25 cellular contexts compared by ENCODE assay signal in genomic region chr10:133422223-133422820, GRCh38. TPM values are rescaled to one million over a fixed set of nuclear protein-coding genes. Genes with fewer than 3 reads are reported as not detected.
DNase-seq lines count a peak whose midpoint lies in the region; ATAC-seq lines count a peak whose summit lies in the region.
"Had no signal": no experiment of that assay in that cellular context is flagged by ENCODE, and none has a peak within 500 bp of the region (broad histone marks: within the 10 kb centered on the region; RNA-seq: fewer than 3 reads in every experiment).

No MANE protein-coding gene starts in this region.

- DNase-seq in stimulated activated naive CD8-positive, alpha-beta T cell treated with anti-CD3 and anti-CD28 coated beads, Interleukin-15, amount 100 ng/mL, for 72 hours, result no peak
- peak; percentile 47 for DNase-seq in ecto neural progenitor cell (ENCODE audit: low spot score)
- no peak for DNase-seq in naive thymus-derived CD8-positive, alpha-beta T cell
- DNase-seq in AG20443 (ENCODE audit: low spot score), result no peak
- DNase-seq: activated CD8-positive, alpha-beta memory T cell treated with anti-CD3 and anti-CD28 coated beads for 24 hours; brain microvascular endothelial cell; colonic mucosa; DMS53; glutamatergic neuron; left colon; NCI-H2029; NCI-H510A treated with DMSO at 0.1 percent for 48 hours; occipital lobe; T-cell; thyroid gland had no signal

- H3K9me3 Mint-ChIP-seq in stimulated activated naive CD8-positive, alpha-beta T cell treated with anti-CD3 and anti-CD28 coated beads, Interleukin-15, Interleukin-2, amounts not matched to agents 100 ng/mL and 50 ng/mL, for 24 hours, result no peaks in the 10 kb centered on the region
- H3K9me3 Mint-ChIP-seq in stimulated activated naive CD8-positive, alpha-beta T cell treated with anti-CD3 and anti-CD28 coated beads, Interleukin-15, amount 100 ng/mL, for 72 hours, result no peaks in the 10 kb centered on the region
- H3K9me3 Mint-ChIP-seq in naive thymus-derived CD8-positive, alpha-beta T cell, result no peaks in the 10 kb centered on the region
- H3K9me3 Mint-ChIP-seq: CD4-positive, alpha-beta memory T cell; T-cell had no signal

- peaks cover 6% of the 10 kb centered on the region for H3K4me1 Mint-ChIP-seq in stimulated activated naive CD8-positive, alpha-beta T cell treated with anti-CD3 and anti-CD28 coated beads, Interleukin-15, Interleukin-2, amounts not matched to agents 100 ng/mL and 50 ng/mL, for 24 hours (ENCODE audit: low read depth)
- peaks cover 13% of the 10 kb centered on the region for H3K4me1 Mint-ChIP-seq in stimulated activated naive CD8-positive, alpha-beta T cell treated with anti-CD3 and anti-CD28 coated beads, Interleukin-15, amount 100 ng/mL, for 72 hours
- H3K4me1 Mint-ChIP-seq in naive thymus-derived CD8-positive, alpha-beta T cell, result peaks cover 2 to 9% (median 4%) of the 10 kb centered on the region in 4 donors

- H3K27me3 Mint-ChIP-seq in stimulated activated naive CD8-positive, alpha-beta T cell treated with anti-CD3 and anti-CD28 coated beads, Interleukin-15, Interleukin-2, amounts not matched to agents 100 ng/mL and 50 ng/mL, for 24 hours, result no peaks in the 10 kb centered on the region
- H3K27me3 Mint-ChIP-seq in stimulated activated naive CD8-positive, alpha-beta T cell treated with anti-CD3 and anti-CD28 coated beads, Interleukin-15, amount 100 ng/mL, for 72 hours, result peaks cover 18% of the 10 kb centered on the region
- H3K27me3 Mint-ChIP-seq in naive thymus-derived CD8-positive, alpha-beta T cell, result peaks cover 0 to 2% (median 0%) of the 10 kb centered on the region in 5 donors
- H3K27me3 Mint-ChIP-seq: activated naive CD8-positive, alpha-beta T cell had no signal

- POLR2A ChIA-PET in naive thymus-derived CD8-positive, alpha-beta T cell (lab: Charles Lee), result no interaction called here

- H3K27ac Mint-ChIP-seq in stimulated activated naive CD8-positive, alpha-beta T cell treated with anti-CD3 and anti-CD28 coated beads, Interleukin-15, Interleukin-2, amounts not matched to agents 100 ng/mL and 50 ng/mL, for 24 hours, result no peak overlapping the region
- H3K27ac Mint-ChIP-seq in stimulated activated naive CD8-positive, alpha-beta T cell treated with anti-CD3 and anti-CD28 coated beads, Interleukin-15, amount 100 ng/mL, for 72 hours, result peak overlapping the region in 1 of 2 donors; percentile 59
- no peak overlapping the region for H3K27ac Mint-ChIP-seq in naive thymus-derived CD8-positive, alpha-beta T cell
- H3K27ac Mint-ChIP-seq: activated naive CD8-positive, alpha-beta T cell; CD4-positive, alpha-beta memory T cell; T-cell had no signal

- H3K36me3 Mint-ChIP-seq in stimulated activated naive CD8-positive, alpha-beta T cell treated with anti-CD3 and anti-CD28 coated beads, Interleukin-15, Interleukin-2, amounts not matched to agents 100 ng/mL and 50 ng/mL, for 24 hours (ENCODE audit: low read depth), result peaks cover 12% of the 10 kb centered on the region
- H3K36me3 Mint-ChIP-seq in naive thymus-derived CD8-positive, alpha-beta T cell, result peaks cover 0 to 18% (median 0%) of the 10 kb centered on the region in 3 donors
- H3K36me3 Mint-ChIP-seq: activated naive CD8-positive, alpha-beta T cell had no signal

- ATAC-seq in stimulated activated naive CD8-positive, alpha-beta T cell treated with anti-CD3 and anti-CD28 coated beads, Interleukin-15, amount 100 ng/mL, for 72 hours, result no peak
- no peak for ATAC-seq in naive thymus-derived CD8-positive, alpha-beta T cell
- ATAC-seq in GM18498 (IDR thresholded peaks at IDR 0.05; ENCODE audit: unreplicated experiment) (no peak), HG03460 (IDR thresholded peaks at IDR 0.05; ENCODE audit: unreplicated experiment) (no peak), GM19023 (IDR thresholded peaks at IDR 0.05; ENCODE audit: unreplicated experiment) (no peak)

- H3K4me3 Mint-ChIP-seq in stimulated activated naive CD8-positive, alpha-beta T cell treated with anti-CD3 and anti-CD28 coated beads, Interleukin-15, Interleukin-2, amounts not matched to agents 100 ng/mL and 50 ng/mL, for 24 hours, result peak overlapping the region; percentile 13
- peak overlapping the region in 1 of 2 donors; percentile 48 for H3K4me3 Mint-ChIP-seq in stimulated activated naive CD8-positive, alpha-beta T cell treated with anti-CD3 and anti-CD28 coated beads, Interleukin-15, amount 100 ng/mL, for 72 hours
- peak overlapping the region in 6 of 10 donors; percentile 10 to 67 (median 48) for H3K4me3 Mint-ChIP-seq in naive thymus-derived CD8-positive, alpha-beta T cell
- H3K4me3 Mint-ChIP-seq: activated naive CD8-positive, alpha-beta T cell had no signal

RNA-seq across cellular contexts. Expression of gene SPRN, which starts 2.1 kb away (rescaled TPM):
- total RNA-seq in naive thymus-derived CD8-positive, alpha-beta T cell, result not detected
- polyA plus RNA-seq in naive thymus-derived CD8-positive, alpha-beta T cell, result under 1 TPM; 0.06 to 0.39 (median 0.28) TPM
- total RNA-seq: CD4-positive, alpha-beta memory T cell; colonic mucosa; H4; HT-29; left colon; right cardiac atrium; Right ventricle myocardium superior had no signal

RNA-seq across cellular contexts. Expression of gene MTG1, which starts 28.4 kb away (rescaled TPM):
- total RNA-seq in naive thymus-derived CD8-positive, alpha-beta T cell, result 10 to 100 TPM; 62.4 to 67.9 TPM
- 10 to 100 TPM; 19.4 to 37.9 (median 28.5) TPM for polyA plus RNA-seq in naive thymus-derived CD8-positive, alpha-beta T cell

RNA-seq across cellular contexts. Expression of gene SCART1, which starts 31.4 kb away (rescaled TPM):
- total RNA-seq in naive thymus-derived CD8-positive, alpha-beta T cell, result 1 to 10 TPM; 3.8 to 4.2 TPM
- polyA plus RNA-seq in naive thymus-derived CD8-positive, alpha-beta T cell, result under 1 TPM in 1 of 3 donors, not detected in 2; 0.04 TPM

RNA-seq across cellular contexts. Expression of gene PAOX, which starts 43.3 kb away (rescaled TPM):
- total RNA-seq in naive thymus-derived CD8-positive, alpha-beta T cell, result 10 to 100 TPM; 11.3 to 11.9 TPM
- 10 to 100 TPM; 10.9 to 15.6 (median 11.9) TPM for polyA plus RNA-seq in naive thymus-derived CD8-positive, alpha-beta T cell
- total RNA-seq: H4 had no signal

RNA-seq across cellular contexts. Expression of gene ECHS1, which starts 49.2 kb away (rescaled TPM):
- total RNA-seq in naive thymus-derived CD8-positive, alpha-beta T cell, result 10 to 100 TPM; 28.3 to 29.2 TPM
- polyA plus RNA-seq in naive thymus-derived CD8-positive, alpha-beta T cell, result 100 to 1,000 TPM; 103 to 110 (median 104) TPM
